ENCODE assay signal across 13 cellular contexts in genomic region chr1:153547560-153548551, GRCh38. TPM values are rescaled to one million over a fixed set of nuclear protein-coding genes. Genes with fewer than 3 reads are reported as not detected.
DNase-seq lines count a peak whose midpoint lies in the region; ATAC-seq and TF ChIP-seq lines count a peak whose summit lies in the region.
"Had no signal": no experiment of that assay in that cellular context is flagged by ENCODE, and none has a peak within 500 bp of the region (broad histone marks: within the 10 kb centered on the region; RNA-seq: fewer than 3 reads in every experiment).

No MANE protein-coding gene starts in this region.

- peaks cover 86 to 97% (median 88%) of the 10 kb centered on the region in 10 experiments for H3K4me1 ChIP-seq in BLaER1 treated with 17β-estradiol and CSF1 and Interleukin-3, amounts not matched to agents 10 nM and 100 nM
- H3K4me1 ChIP-seq in endodermal cell (ENCODE audit: control insufficient read depth, insufficient read depth, low read length), result peaks cover 12% of the 10 kb centered on the region
- peaks cover 50% of the 10 kb centered on the region for H3K4me1 ChIP-seq in rectal smooth muscle tissue (ENCODE audit: control insufficient read depth, insufficient read depth, low read length)

- peak overlapping the region in 9 of 11 experiments; percentile 16 to 79 (median 74); a peak in 16 of 22 replicates for H3K9ac ChIP-seq in BLaER1 treated with 17β-estradiol and CSF1 and Interleukin-3, amounts not matched to agents 10 nM and 100 nM
- H3K9ac ChIP-seq in endodermal cell (ENCODE audit: extremely low read depth, low read length, poor library complexity, severe bottlenecking) (no peak overlapping the region), rectal smooth muscle tissue (ENCODE audit: low read length) (no peak overlapping the region)

- TF ChIP-seq CTCF in endodermal cell (conservative IDR thresholded peaks at IDR 0.05), result no peak

- no peaks in the 10 kb centered on the region for H3K36me3 Mint-ChIP-seq in endodermal cell (ENCODE audit: low read depth)

- H3K4me2 ChIP-seq in BLaER1 treated with 17β-estradiol and CSF1 and Interleukin-3, amounts not matched to agents 10 nM and 100 nM, result peak overlapping the region; percentile 86 to 100 (median 95)

- peaks cover 0 to 26% (median 0%) of the 10 kb centered on the region in 11 experiments; a peak in 6 of 22 replicates for H4K20me1 ChIP-seq in BLaER1 treated with 17β-estradiol and CSF1 and Interleukin-3, amounts not matched to agents 10 nM and 100 nM

- peaks cover 0 to 20% (median 15%) of the 10 kb centered on the region in 11 experiments; a peak in 13 of 22 replicates for H3K36me3 ChIP-seq in BLaER1 treated with 17β-estradiol and CSF1 and Interleukin-3, amounts not matched to agents 10 nM and 100 nM
- H3K36me3 ChIP-seq in endodermal cell (ENCODE audit: control insufficient read depth, insufficient read depth, low read length), result no peaks in the 10 kb centered on the region
- H3K36me3 ChIP-seq in rectal smooth muscle tissue (ENCODE audit: control insufficient read depth, insufficient read depth, low read length), result peaks cover 7% of the 10 kb centered on the region
- H3K36me3 ChIP-seq: adrenal gland had no signal

- H3K9me3 ChIP-seq in BLaER1 treated with 17β-estradiol and CSF1 and Interleukin-3, amounts not matched to agents 10 nM and 100 nM (replicated peaks in 1 of 11), result no peaks in the 10 kb centered on the region
- no peaks in the 10 kb centered on the region for H3K9me3 ChIP-seq in endodermal cell (ENCODE audit: control insufficient read depth, low read length)
- H3K9me3 ChIP-seq: adrenal gland, heart left ventricle had no signal

- 90 to 92% methylated on average over 13 to 19 of the region's 19 CpGs for WGBS in endodermal cell (ENCODE audit: insufficient coverage in 1 of 2, insufficient read length in 1 of 2), 2 experiments

- ATAC-seq in GM21619 (IDR thresholded peaks at IDR 0.05; ENCODE audit: unreplicated experiment) (no peak), HG02852 (IDR thresholded peaks at IDR 0.05; ENCODE audit: unreplicated experiment) (no peak), GM18511 (IDR thresholded peaks at IDR 0.05; ENCODE audit: unreplicated experiment) (no peak)
- ATAC-seq: heart left ventricle had no signal

- H3K27me3 ChIP-seq in BLaER1 treated with 17β-estradiol and CSF1 and Interleukin-3, amounts not matched to agents 10 nM and 100 nM, result no peaks in the 10 kb centered on the region
- H3K27me3 ChIP-seq in endodermal cell (ENCODE audit: control insufficient read depth, insufficient read depth, low read length, poor library complexity, severe bottlenecking) (no peaks in the 10 kb centered on the region), rectal smooth muscle tissue (ENCODE audit: control insufficient read depth, insufficient read depth, low read length) (no peaks in the 10 kb centered on the region)
- H3K27me3 ChIP-seq: adrenal gland, heart left ventricle had no signal

- no peak overlapping the region for H3K4me3 Mint-ChIP-seq in endodermal cell
- H3K4me3 Mint-ChIP-seq: memory B cell had no signal

- no peak overlapping the region for H3K27ac Mint-ChIP-seq in endodermal cell
- H3K27ac Mint-ChIP-seq: memory B cell had no signal

- DNase-seq in HUDEP-2 (lab: John Stamatoyannopoulos, UW; ENCODE audit: unreplicated experiment in 76 of 76), result peak in 66 of 76 experiments; percentile 21 to 82 (median 53)
- DNase-seq in endodermal cell, result peak; percentile 45
- no peak for DNase-seq in EL

- H3K4me3 ChIP-seq in BLaER1 treated with 17β-estradiol and CSF1 and Interleukin-3, amounts not matched to agents 10 nM and 100 nM, result no peak overlapping the region
- H3K4me3 ChIP-seq in endodermal cell (ENCODE audit: low read length) (no peak overlapping the region), rectal smooth muscle tissue (ENCODE audit: low read length) (no peak overlapping the region)
- H3K4me3 ChIP-seq: adrenal gland, heart left ventricle had no signal

- H3K27ac ChIP-seq in BLaER1 treated with 17β-estradiol and CSF1 and Interleukin-3, amounts not matched to agents 10 nM and 100 nM, result peak overlapping the region in 9 of 11 experiments; percentile 5 to 85 (median 81); a peak in 15 of 22 replicates
- H3K27ac ChIP-seq in endodermal cell (ENCODE audit: low read depth, low read length), result no peak overlapping the region
- peak overlapping the region; percentile 58 for H3K27ac ChIP-seq in rectal smooth muscle tissue (ENCODE audit: low read depth, low read length)

- H3K27me3 Mint-ChIP-seq in endodermal cell (ENCODE audit: insufficient read depth), result peaks cover 5% of the 10 kb centered on the region

- H3K9me3 Mint-ChIP-seq in endodermal cell, result no peaks in the 10 kb centered on the region
- H3K9me3 Mint-ChIP-seq: memory B cell had no signal

- H3K4me1 Mint-ChIP-seq in endodermal cell, result peaks cover 18% of the 10 kb centered on the region

RNA-seq across cellular contexts. Expression of gene S100A3, which starts 1.2 kb away (rescaled TPM):
- total RNA-seq in endodermal cell, result not detected
- polyA plus RNA-seq in endodermal cell (2013, experiment 1 of 2), result 0.46 TPM
- 0.58 TPM for polyA plus RNA-seq in endodermal cell (2013, experiment 2 of 2)
- total RNA-seq: urinary bladder had no signal

RNA-seq across cellular contexts. Expression of gene S100A4, which starts 2.2 kb away (rescaled TPM):
- 1 to 10 TPM; 4.9 to 6.2 TPM for total RNA-seq in endodermal cell
- polyA plus RNA-seq in endodermal cell (2013, experiment 1 of 2), result 24.8 TPM
- polyA plus RNA-seq in endodermal cell (2013, experiment 2 of 2), result 24.1 TPM
- total RNA-seq: SK-MEL-5 had no signal

RNA-seq across cellular contexts. Expression of gene S100A5, which starts 7.1 kb away (rescaled TPM):
- total RNA-seq in endodermal cell, result not detected
- not detected for polyA plus RNA-seq in endodermal cell (2013, experiment 1 of 2)
- polyA plus RNA-seq in endodermal cell (2013, experiment 2 of 2), result not detected
- total RNA-seq: adrenal gland, heart left ventricle, SK-MEL-5, urinary bladder had no signal
- polyA plus RNA-seq: adrenal gland, heart left ventricle had no signal

RNA-seq across cellular contexts. Expression of gene S100A6, which starts 12.1 kb away (rescaled TPM):
- 1 to 10 TPM; 3.7 to 7.5 TPM for total RNA-seq in endodermal cell
- 25.5 TPM for polyA plus RNA-seq in endodermal cell (2013, experiment 1 of 2)
- 34.9 TPM for polyA plus RNA-seq in endodermal cell (2013, experiment 2 of 2)

RNA-seq across cellular contexts. Expression of gene S100A2, which starts 17.8 kb away (rescaled TPM):
- total RNA-seq in endodermal cell, result 1 to 10 TPM in 1 of 2 donors, under 1 TPM in 1; 0.92 to 3.1 TPM
- polyA plus RNA-seq in endodermal cell (2013, experiment 1 of 2), result not detected
- polyA plus RNA-seq in endodermal cell (2013, experiment 2 of 2), result not detected

Comparison
In these comparisons a context has a peak if more than half of its experiments do, and no peak if none do; other contexts are left out.
1. H3K9ac ChIP-seq: peak in BLaER1 treated with 17β-estradiol and CSF1 and Interleukin-3, amounts not matched to agents 10 nM and 100 nM (9 of 11); none in endodermal cell (single experiment) and rectal smooth muscle tissue (single experiment).